Comparison of ENCODE assay signal across 2 cellular contexts in the genomic region with DNA sequence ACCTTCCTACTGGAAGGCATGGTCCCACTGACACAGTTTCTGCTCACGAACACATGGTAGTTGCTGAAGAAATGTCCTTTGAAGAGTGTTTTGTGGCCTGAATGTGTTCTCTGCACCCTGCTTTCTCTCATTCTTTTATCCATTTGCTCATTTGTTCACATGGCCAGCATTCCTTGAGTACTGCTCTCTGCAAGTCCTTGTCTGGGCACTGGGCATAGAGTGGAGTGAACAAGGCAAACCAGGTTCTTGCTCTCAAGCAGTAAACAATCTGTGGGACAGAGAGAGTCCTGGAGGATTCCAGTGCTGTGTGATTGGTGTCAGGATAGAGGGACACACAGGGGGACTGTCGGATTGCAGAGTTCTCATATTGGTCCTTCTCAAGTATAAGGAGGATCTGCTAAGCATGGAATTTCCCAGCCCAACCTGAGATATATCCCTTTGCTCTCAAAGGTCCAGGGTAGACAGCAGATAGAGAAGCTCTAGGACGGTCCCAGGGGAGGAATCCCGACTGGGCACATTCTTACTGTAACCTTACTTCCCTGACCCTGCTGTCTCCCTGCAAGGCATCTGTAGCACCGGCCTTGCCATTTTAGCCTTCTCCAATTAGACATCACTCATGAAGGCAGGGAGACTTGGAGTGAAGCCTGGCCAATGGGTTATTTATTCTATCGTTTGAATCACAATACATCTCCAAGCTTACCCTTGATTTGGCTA.
TF ChIP-seq lines count a peak whose summit lies in the region.

No MANE protein-coding gene starts in this region.

TF ChIP-seq in endothelial cell of umbilical vein, 7 proteins besides CTCF, POLR2A, EP300 and RAD21:
- TF ChIP-seq MYC (IDR thresholded peaks at IDR 0.05; ENCODE audit: low read depth, low read length) (no peak), GATA2 (IDR thresholded peaks at IDR 0.05; ENCODE audit: insufficient read depth, insufficient read length, low read depth, low read length) (no peak), JUN (IDR thresholded peaks at IDR 0.05; ENCODE audit: borderline replicate concordance, insufficient read depth, insufficient read length, low read depth) (no peak), EZH2 (IDR thresholded peaks at IDR 0.05; ENCODE audit: borderline replicate concordance, low read depth, low read length, severe bottlenecking) (no peak), FOS (IDR thresholded peaks at IDR 0.05; ENCODE audit: borderline replicate concordance, insufficient read depth, low read length) (no peak), POLR2AphosphoS5 (IDR thresholded peaks at IDR 0.05; ENCODE audit: insufficient read depth, low read depth, low read length) (no peak)
- TF ChIP-seq, protein P1, sequence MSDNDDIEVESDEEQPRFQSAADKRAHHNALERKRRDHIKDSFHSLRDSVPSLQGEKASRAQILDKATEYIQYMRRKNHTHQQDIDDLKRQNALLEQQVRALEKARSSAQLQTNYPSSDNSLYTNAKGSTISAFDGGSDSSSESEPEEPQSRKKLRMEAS (IDR thresholded peaks at IDR 0.05; ENCODE audit: insufficient read depth, insufficient read length), result no peak

TF ChIP-seq in neural cell, 6 proteins besides CTCF, POLR2A, EP300 and RAD21:
- TF ChIP-seq MXI1 (conservative IDR thresholded peaks at IDR 0.05; ENCODE audit: poor library complexity, severe bottlenecking) (no peak), TAF1 (IDR thresholded peaks at IDR 0.05; ENCODE audit: low read depth) (no peak), SMC3 (conservative IDR thresholded peaks at IDR 0.05; ENCODE audit: poor library complexity) (no peak)
- TF ChIP-seq, protein P2, sequence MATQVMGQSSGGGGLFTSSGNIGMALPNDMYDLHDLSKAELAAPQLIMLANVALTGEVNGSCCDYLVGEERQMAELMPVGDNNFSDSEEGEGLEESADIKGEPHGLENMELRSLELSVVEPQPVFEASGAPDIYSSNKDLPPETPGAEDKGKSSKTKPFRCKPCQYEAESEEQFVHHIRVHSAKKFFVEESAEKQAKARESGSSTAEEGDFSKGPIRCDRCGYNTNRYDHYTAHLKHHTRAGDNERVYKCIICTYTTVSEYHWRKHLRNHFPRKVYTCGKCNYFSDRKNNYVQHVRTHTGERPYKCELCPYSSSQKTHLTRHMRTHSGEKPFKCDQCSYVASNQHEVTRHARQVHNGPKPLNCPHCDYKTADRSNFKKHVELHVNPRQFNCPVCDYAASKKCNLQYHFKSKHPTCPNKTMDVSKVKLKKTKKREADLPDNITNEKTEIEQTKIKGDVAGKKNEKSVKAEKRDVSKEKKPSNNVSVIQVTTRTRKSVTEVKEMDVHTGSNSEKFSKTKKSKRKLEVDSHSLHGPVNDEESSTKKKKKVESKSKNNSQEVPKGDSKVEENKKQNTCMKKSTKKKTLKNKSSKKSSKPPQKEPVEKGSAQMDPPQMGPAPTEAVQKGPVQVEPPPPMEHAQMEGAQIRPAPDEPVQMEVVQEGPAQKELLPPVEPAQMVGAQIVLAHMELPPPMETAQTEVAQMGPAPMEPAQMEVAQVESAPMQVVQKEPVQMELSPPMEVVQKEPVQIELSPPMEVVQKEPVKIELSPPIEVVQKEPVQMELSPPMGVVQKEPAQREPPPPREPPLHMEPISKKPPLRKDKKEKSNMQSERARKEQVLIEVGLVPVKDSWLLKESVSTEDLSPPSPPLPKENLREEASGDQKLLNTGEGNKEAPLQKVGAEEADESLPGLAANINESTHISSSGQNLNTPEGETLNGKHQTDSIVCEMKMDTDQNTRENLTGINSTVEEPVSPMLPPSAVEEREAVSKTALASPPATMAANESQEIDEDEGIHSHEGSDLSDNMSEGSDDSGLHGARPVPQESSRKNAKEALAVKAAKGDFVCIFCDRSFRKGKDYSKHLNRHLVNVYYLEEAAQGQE (IDR thresholded peaks at IDR 0.05; ENCODE audit: borderline replicate concordance), result no peak
TF ChIP-seq in neural cell: peak in this region for 0.
